1 cellular context compared by ENCODE assay signal in the genomic region with DNA sequence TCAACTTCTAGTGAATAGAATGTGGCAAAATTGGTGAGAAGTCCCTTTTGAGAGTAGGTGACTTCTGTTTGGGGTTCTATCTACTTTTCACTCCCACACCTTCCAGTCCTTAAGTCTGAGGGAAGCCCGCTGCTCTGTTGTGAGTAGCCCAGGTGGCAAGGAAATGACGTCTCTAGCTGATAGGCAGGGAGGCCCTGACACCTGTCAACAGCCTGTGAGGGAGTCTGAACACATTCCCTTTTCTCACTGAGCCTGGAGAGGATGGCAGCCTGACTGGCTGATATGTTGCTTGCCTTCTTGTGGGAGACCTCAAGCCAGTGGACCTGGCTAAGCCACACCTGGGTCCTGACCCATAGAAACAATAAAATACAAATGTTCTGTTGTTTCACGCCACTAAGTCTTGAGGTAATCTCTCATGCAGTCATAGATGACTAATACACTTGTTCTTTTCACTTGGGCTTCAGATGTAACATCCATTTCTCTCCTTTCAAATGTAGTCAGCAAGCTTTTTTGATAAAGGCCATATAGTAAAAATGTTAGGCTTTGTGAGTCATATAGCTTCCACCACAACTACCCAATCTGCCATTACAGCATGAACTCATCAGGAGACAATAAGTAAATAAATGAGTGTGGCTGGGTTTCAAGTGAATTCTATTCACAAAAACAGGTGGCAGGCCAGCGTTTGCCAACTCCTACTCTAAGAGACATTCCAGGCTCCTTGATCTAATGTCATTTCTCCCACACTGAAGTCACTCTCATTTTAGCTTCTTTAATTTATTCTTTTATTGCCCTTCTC.
TF ChIP-seq lines count a peak whose summit lies in the region.

No MANE protein-coding gene starts in this region.

TF ChIP-seq in GM12878, 131 proteins besides CTCF, POLR2A, EP300 and RAD21 (continued from another document):
- TF ChIP-seq TCF7 (IDR thresholded peaks at IDR 0.05; ENCODE audit: borderline replicate concordance) = peak; percentile 44; the same call in 1 of the 2 replicates
- peak; percentile 68 for TF ChIP-seq RUNX3 (IDR thresholded peaks at IDR 0.05; ENCODE audit: low read length)
- TF ChIP-seq CREB1 (IDR thresholded peaks at IDR 0.05; ENCODE audit: low read depth) = 0 out of 2 replicates have a peak, but pooled peaks have one; percentile 46
- peak; percentile 46; the same call in 1 of the 2 replicates for TF ChIP-seq GABPA (IDR thresholded peaks at IDR 0.05; ENCODE audit: low read depth)
- TF ChIP-seq NFIC (IDR thresholded peaks at IDR 0.05; ENCODE audit: low read depth, low read length) = peak; percentile 56; the same call in 1 of the 2 replicates
- peak; percentile 86 for TF ChIP-seq JUNB (IDR thresholded peaks at IDR 0.05)
